ENCODE assay signal across 13 cellular contexts in genomic region chr12:130990034-130990433, GRCh38.
"Had no signal": no experiment of that assay in that cellular context is flagged by ENCODE, and none has a peak within 500 bp of the region (broad histone marks: within the 10 kb centered on the region; RNA-seq: fewer than 3 reads in every experiment).

No MANE protein-coding gene starts in this region.

- DNase-seq: activated CD4-positive, alpha-beta T cell treated with anti-CD3 and anti-CD28 coated beads, Interleukin-2, amount 10 ng/mL, durations not matched to agents 7 days and 5 days; activated CD8-positive, alpha-beta memory T cell treated with anti-CD3 and anti-CD28 coated beads for 24 hours; activated naive CD4-positive, alpha-beta T cell treated with anti-CD3 and anti-CD28 coated beads, Interleukin-2, amount 10 ng/mL, durations not matched to agents 7 days and 5 days; erythroblast; lower lobe of right lung; ovary; small intestine; stimulated activated CD4-positive, alpha-beta T cell treated with anti-CD3 and anti-CD28 coated beads, Interleukin-4, amount 100 ng/mL, for 4 hours; stimulated activated naive CD8-positive, alpha-beta T cell treated with anti-CD3 and anti-CD28 coated beads, Interleukin-15, Interleukin-2, amounts not matched to agents 100 U/mL and 50 U/mL, for 24 hours had no signal

- H3K4me1 Mint-ChIP-seq: activated CD4-positive, alpha-beta T cell treated with anti-CD3 and anti-CD28 coated beads, Interleukin-2, amount 10 ng/mL, durations not matched to agents 7 days and 5 days; activated naive CD4-positive, alpha-beta T cell treated with anti-CD3 and anti-CD28 coated beads, Interleukin-2, amount 10 ng/mL, durations not matched to agents 7 days and 5 days had no signal

- H3K9me3 Mint-ChIP-seq: activated CD4-positive, alpha-beta T cell treated with anti-CD3 and anti-CD28 coated beads, Interleukin-2, amount 10 ng/mL, durations not matched to agents 7 days and 5 days; activated naive CD4-positive, alpha-beta T cell treated with anti-CD3 and anti-CD28 coated beads, Interleukin-2, amount 10 ng/mL, durations not matched to agents 7 days and 5 days; activated T-helper 1 cell treated with anti-CD3 and anti-CD28 coated beads, Interleukin-12 subunit alpha, Interleukin-12 subunit beta, Interleukin-2, Interleukin-4 antibody, amounts not matched to agents 30 ng/mL and 10 ng/mL and 1 ng/mL, durations not matched to agents 14 hours and 24 hours and 36 hours; neural crest cell had no signal

- H3K9me3 ChIP-seq: lower lobe of right lung, ovary had no signal

- H3K4me3 Mint-ChIP-seq: activated CD4-positive, alpha-beta T cell treated with anti-CD3 and anti-CD28 coated beads, Interleukin-2, amount 10 ng/mL, durations not matched to agents 7 days and 5 days; activated naive CD4-positive, alpha-beta T cell treated with anti-CD3 and anti-CD28 coated beads, Interleukin-2, amount 10 ng/mL, durations not matched to agents 7 days and 5 days; activated T-helper 1 cell treated with anti-CD3 and anti-CD28 coated beads, Interleukin-12 subunit alpha, Interleukin-12 subunit beta, Interleukin-2, Interleukin-4 antibody, amounts not matched to agents 30 ng/mL and 10 ng/mL and 1 ng/mL, durations not matched to agents 14 hours and 24 hours and 36 hours; neural crest cell; type B pancreatic cell had no signal

- H3K27ac ChIP-seq: dorsolateral prefrontal cortex, lower lobe of right lung, ovary had no signal

- H3K36me3 Mint-ChIP-seq: activated naive CD4-positive, alpha-beta T cell treated with anti-CD3 and anti-CD28 coated beads, Interleukin-2, amount 10 ng/mL, durations not matched to agents 7 days and 5 days; type B pancreatic cell had no signal

- ATAC-seq: lower lobe of right lung; stimulated activated naive CD8-positive, alpha-beta T cell treated with anti-CD3 and anti-CD28 coated beads, Interleukin-15, Interleukin-2, amounts not matched to agents 100 U/mL and 50 U/mL, for 24 hours had no signal

- H3K36me3 ChIP-seq: ovary had no signal

- H3K4me3 ChIP-seq: dorsolateral prefrontal cortex, lower lobe of right lung, ovary had no signal

- H3K27me3 ChIP-seq: ovary had no signal

- H3K27ac Mint-ChIP-seq: activated CD4-positive, alpha-beta T cell treated with anti-CD3 and anti-CD28 coated beads, Interleukin-2, amount 10 ng/mL, durations not matched to agents 7 days and 5 days; activated naive CD4-positive, alpha-beta T cell treated with anti-CD3 and anti-CD28 coated beads, Interleukin-2, amount 10 ng/mL, durations not matched to agents 7 days and 5 days; activated T-helper 1 cell treated with anti-CD3 and anti-CD28 coated beads, Interleukin-12 subunit alpha, Interleukin-12 subunit beta, Interleukin-2, Interleukin-4 antibody, amounts not matched to agents 30 ng/mL and 10 ng/mL and 1 ng/mL, durations not matched to agents 14 hours and 24 hours and 36 hours had no signal

- H3K27me3 Mint-ChIP-seq: type B pancreatic cell had no signal
